9 cellular contexts compared by ENCODE assay signal in the genomic region with DNA sequence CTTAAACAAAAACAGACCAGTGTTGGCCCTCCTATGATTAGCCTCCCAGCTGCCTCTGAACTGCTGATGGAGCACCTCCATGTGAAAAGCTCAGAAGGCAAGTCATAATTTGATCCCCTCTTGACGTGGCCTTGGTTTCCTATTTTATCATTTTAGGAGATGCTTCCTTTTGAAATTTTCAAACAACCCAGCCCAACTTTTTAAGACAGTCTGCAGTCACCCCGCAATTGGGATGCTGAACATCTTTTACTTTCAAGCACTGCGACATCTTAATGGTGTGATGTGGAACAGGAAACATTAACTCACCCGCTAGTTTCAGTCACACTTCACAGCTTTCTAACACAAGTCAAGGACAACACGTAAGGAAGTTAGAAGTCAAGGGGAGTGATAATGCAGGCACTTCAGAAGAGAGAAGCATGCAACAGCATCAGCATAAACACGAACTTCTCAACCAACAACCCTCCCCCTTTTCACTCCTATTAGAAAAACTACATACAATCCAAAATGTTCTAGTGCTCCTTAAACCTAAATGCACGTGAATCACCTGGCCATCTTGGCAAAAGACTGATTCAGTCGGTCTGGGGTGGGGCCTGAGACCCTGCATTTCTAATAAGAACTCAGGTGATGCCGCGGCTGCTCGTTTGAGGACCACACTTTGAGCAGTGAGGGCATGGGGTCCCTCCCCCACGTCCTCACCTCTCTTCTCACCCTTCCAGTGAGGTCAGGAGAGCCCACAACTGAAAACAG.
A peak's percentile ranks its signal among the peaks of the same experiment; 100 is the strongest.
DNase-seq lines count a peak whose midpoint lies in the region; ATAC-seq lines count a peak whose summit lies in the region.
"Had no signal": no experiment of that assay in that cellular context is flagged by ENCODE, and none has a peak within 500 bp of the region (broad histone marks: within the 10 kb centered on the region; RNA-seq: fewer than 3 reads in every experiment).

No MANE protein-coding gene starts in this region.

- DNase-seq in activated CD4-positive, CD25-positive, alpha-beta regulatory T cell (lab: John Stamatoyannopoulos, UW) = no peak
- peak; percentile 45 to 60 for DNase-seq in activated CD4-positive, alpha-beta T cell treated with anti-CD3 and anti-CD28 coated beads, Interleukin-2, amount 50 U/mL, for 48 hours
- peak; percentile 21 to 75 for DNase-seq in stimulated activated effector memory CD8-positive, alpha-beta T cell treated with anti-CD3 and anti-CD28 coated beads, Interleukin-12 subunit alpha, Interleukin-12 subunit beta, amount 100 ng/mL, for 72 hours (ENCODE audit: low spot score in 2 of 2)
- DNase-seq in NCI-H128 (lab: John Stamatoyannopoulos, UW; ENCODE audit: unreplicated experiment) (no peak), NCI-H1417 treated with DMSO at 0.1 percent for 48 hours (lab: John Stamatoyannopoulos, UW) (no peak), D341Med (ENCODE audit: low spot score) (no peak)

- peak; percentile 79 to 80 for ATAC-seq in activated CD4-positive, CD25-positive, alpha-beta regulatory T cell treated with anti-CD3 and anti-CD28 coated beads, Interleukin-2, amount 50 U/mL, for 24 hours
- peak; percentile 80 for ATAC-seq in HG02981 (IDR thresholded peaks at IDR 0.05; ENCODE audit: unreplicated experiment)
- ATAC-seq in stimulated activated effector memory CD8-positive, alpha-beta T cell treated with anti-CD3 and anti-CD28 coated beads, Interleukin-12 subunit alpha, Interleukin-12 subunit beta, amount 100 ng/mL, for 72 hours = peak; percentile 92
- ATAC-seq: A549 had no signal

- no peaks in the 10 kb centered on the region for H3K36me3 Mint-ChIP-seq in stimulated activated effector memory CD8-positive, alpha-beta T cell treated with anti-CD3 and anti-CD28 coated beads, Interleukin-12 subunit alpha, Interleukin-12 subunit beta, amount 100 ng/mL, for 72 hours

- peak overlapping the region; percentile 38 for H3K4me3 Mint-ChIP-seq in stimulated activated effector memory CD8-positive, alpha-beta T cell treated with anti-CD3 and anti-CD28 coated beads, Interleukin-12 subunit alpha, Interleukin-12 subunit beta, amount 100 ng/mL, for 72 hours

- peaks cover 68% of the 10 kb centered on the region for H3K4me1 Mint-ChIP-seq in stimulated activated effector memory CD8-positive, alpha-beta T cell treated with anti-CD3 and anti-CD28 coated beads, Interleukin-12 subunit alpha, Interleukin-12 subunit beta, amount 100 ng/mL, for 72 hours

- H3K9me3 Mint-ChIP-seq in stimulated activated effector memory CD8-positive, alpha-beta T cell treated with anti-CD3 and anti-CD28 coated beads, Interleukin-12 subunit alpha, Interleukin-12 subunit beta, amount 100 ng/mL, for 72 hours = no peaks in the 10 kb centered on the region

- peak overlapping the region; percentile 41 for H3K27ac Mint-ChIP-seq in stimulated activated effector memory CD8-positive, alpha-beta T cell treated with anti-CD3 and anti-CD28 coated beads, Interleukin-12 subunit alpha, Interleukin-12 subunit beta, amount 100 ng/mL, for 72 hours

Comparison
In these comparisons a context has a peak if more than half of its experiments do, and no peak if none do; other contexts are left out.
1. DNase-seq: peak in activated CD4-positive, alpha-beta T cell treated with anti-CD3 and anti-CD28 coated beads, Interleukin-2, amount 50 U/mL, for 48 hours (2 of 2) and stimulated activated effector memory CD8-positive, alpha-beta T cell treated with anti-CD3 and anti-CD28 coated beads, Interleukin-12 subunit alpha, Interleukin-12 subunit beta, amount 100 ng/mL, for 72 hours (2 of 2); none in activated CD4-positive, CD25-positive, alpha-beta regulatory T cell (0 of 4), NCI-H128 (single experiment), NCI-H1417 treated with DMSO at 0.1 percent for 48 hours (single experiment) and D341Med (single experiment).
2. Peak in every context shown above with its lines, with median percentiles within 50 percentile points of each other: ATAC-seq.